ENCODE assay signal across 18 cellular contexts in the genomic region with DNA sequence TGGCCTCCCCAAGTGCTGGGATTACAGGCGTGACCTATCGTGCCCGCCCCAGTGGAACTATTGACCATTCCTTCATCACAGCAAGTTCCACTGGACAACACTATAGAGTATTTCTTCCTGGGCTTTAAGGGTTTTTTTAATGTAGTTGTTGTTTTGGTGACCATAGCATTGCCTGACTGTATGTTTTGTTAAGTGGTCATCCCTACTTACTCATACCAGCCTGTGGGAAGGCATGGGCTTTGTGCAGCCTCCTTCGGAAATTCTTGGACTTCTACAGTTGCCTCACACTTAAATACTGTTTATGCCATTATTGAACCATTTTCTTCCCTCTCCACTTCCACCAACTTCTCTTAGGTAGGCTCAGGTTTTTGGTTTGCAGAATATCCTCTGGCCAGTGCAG. TPM values are rescaled to one million over a fixed set of nuclear protein-coding genes. Genes with fewer than 3 reads are reported as not detected.
A peak's percentile ranks its signal among the peaks of the same experiment; 100 is the strongest.
DNase-seq lines count a peak whose midpoint lies in the region; ATAC-seq and TF ChIP-seq lines count a peak whose summit lies in the region.
"Had no signal": no experiment of that assay in that cellular context is flagged by ENCODE, and none has a peak within 500 bp of the region (broad histone marks: within the 10 kb centered on the region; RNA-seq: fewer than 3 reads in every experiment).

No MANE protein-coding gene starts in this region.

- CTCF ChIA-PET in activated CD4-positive, alpha-beta memory T cell treated with anti-CD3 and anti-CD28 coated beads, Interleukin-2, amount 10 ng/mL, durations not matched to agents 7 days and 5 days (lab: Charles Lee), result no interaction called here
- CTCF ChIA-PET in activated CD4-positive, alpha-beta memory T cell treated with anti-CD3 and anti-CD28 coated beads for 36 hours (lab: Charles Lee), result interaction anchor here (0.7 kb wide), 1 partner anchor 28 kb away, joined by 5 read pairs; no protein-coding TSS in a partner anchor

- H3K27ac Mint-ChIP-seq in activated CD4-positive, alpha-beta memory T cell treated with anti-CD3 and anti-CD28 coated beads, Interleukin-2, amount 10 ng/mL, durations not matched to agents 7 days and 5 days, result no peak overlapping the region
- H3K27ac Mint-ChIP-seq in activated CD4-positive, alpha-beta memory T cell treated with anti-CD3 and anti-CD28 coated beads for 36 hours, result no peak overlapping the region
- H3K27ac Mint-ChIP-seq in stimulated activated effector memory CD8-positive, alpha-beta T cell treated with anti-CD3 and anti-CD28 coated beads, Interleukin-12 subunit alpha, Interleukin-12 subunit beta, amount 100 ng/mL, for 72 hours, result peak overlapping the region; percentile 14
- no peak overlapping the region for H3K27ac Mint-ChIP-seq in activated CD4-positive, alpha-beta T cell treated with anti-CD3 and anti-CD28 coated beads, Interleukin-2, amount 10 ng/mL, durations not matched to agents 24 days and 14 days
- H3K27ac Mint-ChIP-seq: activated T-cell treated with anti-CD3 and anti-CD28 coated beads, Interleukin-2, amount 50 U/mL, for 72 hours had no signal

- DNase-seq in activated CD4-positive, alpha-beta memory T cell treated with anti-CD3 and anti-CD28 coated beads, Interleukin-2, amount 10 ng/mL, durations not matched to agents 7 days and 5 days, result peak; percentile 5
- DNase-seq in activated CD4-positive, alpha-beta memory T cell treated with anti-CD3 and anti-CD28 coated beads for 36 hours, result no peak
- DNase-seq in adipocyte (ENCODE audit: low read depth), result peak; percentile 65
- DNase-seq in foreskin fibroblast, result peak; percentile 63 to 81
- no peak for DNase-seq in stimulated activated effector memory CD8-positive, alpha-beta T cell treated with anti-CD3 and anti-CD28 coated beads, Interleukin-12 subunit alpha, Interleukin-12 subunit beta, amount 100 ng/mL, for 72 hours (ENCODE audit: low spot score in 2 of 2)
- no peak for DNase-seq in body of pancreas
- DNase-seq in activated CD4-positive, alpha-beta T cell treated with anti-CD3 and anti-CD28 coated beads, Interleukin-2, amount 10 ng/mL, durations not matched to agents 24 days and 14 days, result no peak
- no peak for DNase-seq in stimulated activated CD4-positive, alpha-beta T cell treated with anti-CD3 and anti-CD28 coated beads, Interleukin-2, amount 100 ng/mL, for 24 hours
- DNase-seq: activated T-cell treated with anti-CD3 and anti-CD28 coated beads, Interleukin-2, amount 50 U/mL, for 72 hours; cerebellar nuclear complex; DMS79 treated with DMSO at 0.1 percent for 48 hours; naive thymus-derived CD8-positive, alpha-beta T cell; NCI-H1417 treated with DMSO at 0.1 percent for 48 hours; NCI-H2171; SW 1271; tibial artery had no signal

- no peaks in the 10 kb centered on the region for H3K9me3 ChIP-seq in adipocyte (ENCODE audit: control insufficient read depth, low read length)
- no peaks in the 10 kb centered on the region for H3K9me3 ChIP-seq in body of pancreas
- H3K9me3 ChIP-seq: tibial artery had no signal

- TF ChIP-seq CTCF in foreskin fibroblast (IDR thresholded peaks at IDR 0.05; ENCODE audit: low read depth, low read length) (no peak), body of pancreas (IDR thresholded peaks at IDR 0.05) (no peak)

- H3K27ac ChIP-seq in body of pancreas, result no peak overlapping the region
- H3K27ac ChIP-seq: tibial artery had no signal

- peaks cover 61% of the 10 kb centered on the region for H3K36me3 Mint-ChIP-seq in activated CD4-positive, alpha-beta memory T cell treated with anti-CD3 and anti-CD28 coated beads, Interleukin-2, amount 10 ng/mL, durations not matched to agents 7 days and 5 days (ENCODE audit: low read depth)
- H3K36me3 Mint-ChIP-seq in activated CD4-positive, alpha-beta memory T cell treated with anti-CD3 and anti-CD28 coated beads for 36 hours, result peaks cover 43% of the 10 kb centered on the region
- H3K36me3 Mint-ChIP-seq in stimulated activated effector memory CD8-positive, alpha-beta T cell treated with anti-CD3 and anti-CD28 coated beads, Interleukin-12 subunit alpha, Interleukin-12 subunit beta, amount 100 ng/mL, for 72 hours, result peaks cover 89% of the 10 kb centered on the region
- peaks cover 35% of the 10 kb centered on the region for H3K36me3 Mint-ChIP-seq in activated CD4-positive, alpha-beta T cell treated with anti-CD3 and anti-CD28 coated beads, Interleukin-2, amount 10 ng/mL, durations not matched to agents 24 days and 14 days (ENCODE audit: low read depth)

- H3K4me1 ChIP-seq in adipocyte (ENCODE audit: control insufficient read depth, insufficient read depth, low read length) (peaks cover 4% of the 10 kb centered on the region), body of pancreas (no peaks in the 10 kb centered on the region)

- no peaks in the 10 kb centered on the region for H3K9me3 Mint-ChIP-seq in activated CD4-positive, alpha-beta memory T cell treated with anti-CD3 and anti-CD28 coated beads, Interleukin-2, amount 10 ng/mL, durations not matched to agents 7 days and 5 days
- H3K9me3 Mint-ChIP-seq in activated CD4-positive, alpha-beta memory T cell treated with anti-CD3 and anti-CD28 coated beads for 36 hours, result no peaks in the 10 kb centered on the region
- no peaks in the 10 kb centered on the region for H3K9me3 Mint-ChIP-seq in stimulated activated effector memory CD8-positive, alpha-beta T cell treated with anti-CD3 and anti-CD28 coated beads, Interleukin-12 subunit alpha, Interleukin-12 subunit beta, amount 100 ng/mL, for 72 hours
- no peaks in the 10 kb centered on the region for H3K9me3 Mint-ChIP-seq in activated CD4-positive, alpha-beta T cell treated with anti-CD3 and anti-CD28 coated beads, Interleukin-2, amount 10 ng/mL, durations not matched to agents 24 days and 14 days
- H3K9me3 Mint-ChIP-seq: activated T-cell treated with anti-CD3 and anti-CD28 coated beads, Interleukin-2, amount 50 U/mL, for 72 hours; naive thymus-derived CD8-positive, alpha-beta T cell had no signal

- H3K4me1 Mint-ChIP-seq in activated CD4-positive, alpha-beta memory T cell treated with anti-CD3 and anti-CD28 coated beads, Interleukin-2, amount 10 ng/mL, durations not matched to agents 7 days and 5 days, result no peaks in the 10 kb centered on the region
- H3K4me1 Mint-ChIP-seq in activated CD4-positive, alpha-beta memory T cell treated with anti-CD3 and anti-CD28 coated beads for 36 hours (ENCODE audit: low read depth), result no peaks in the 10 kb centered on the region
- H3K4me1 Mint-ChIP-seq in stimulated activated effector memory CD8-positive, alpha-beta T cell treated with anti-CD3 and anti-CD28 coated beads, Interleukin-12 subunit alpha, Interleukin-12 subunit beta, amount 100 ng/mL, for 72 hours, result no peaks in the 10 kb centered on the region
- H3K4me1 Mint-ChIP-seq in activated CD4-positive, alpha-beta T cell treated with anti-CD3 and anti-CD28 coated beads, Interleukin-2, amount 10 ng/mL, durations not matched to agents 24 days and 14 days, result no peaks in the 10 kb centered on the region

- ATAC-seq in stimulated activated effector memory CD8-positive, alpha-beta T cell treated with anti-CD3 and anti-CD28 coated beads, Interleukin-12 subunit alpha, Interleukin-12 subunit beta, amount 100 ng/mL, for 72 hours, result no peak
- ATAC-seq in body of pancreas, result no peak
- ATAC-seq: activated T-cell treated with anti-CD3 and anti-CD28 coated beads, Interleukin-2, amount 50 U/mL, for 72 hours; HCT116; naive thymus-derived CD8-positive, alpha-beta T cell had no signal

- no peaks in the 10 kb centered on the region for H3K27me3 ChIP-seq in adipocyte (replicated peaks; ENCODE audit: control insufficient read depth, insufficient read depth, low read length)
- no peaks in the 10 kb centered on the region for H3K27me3 ChIP-seq in body of pancreas
- H3K27me3 ChIP-seq: tibial artery had no signal

- intact Hi-C loops in activated CD4-positive, alpha-beta memory T cell treated with anti-CD3 and anti-CD28 coated beads for 36 hours (cut with micrococcal nuclease), result no loop called here
- intact Hi-C loops in body of pancreas (cut with DNase I), result no loop called here
- intact Hi-C loops in activated CD4-positive, alpha-beta T cell treated with anti-CD3 and anti-CD28 coated beads, Interleukin-2, amount 10 ng/mL, durations not matched to agents 24 days and 14 days (cut with micrococcal nuclease), result no loop called here

- H3K4me3 ChIP-seq in adipocyte (ENCODE audit: low read length) (no peak overlapping the region), foreskin fibroblast (ENCODE audit: low read depth in 1 of 2, low read length in 2 of 2) (no peak overlapping the region), body of pancreas (no peak overlapping the region)
- H3K4me3 ChIP-seq: lung, tibial artery had no signal

- H3K4me3 Mint-ChIP-seq in activated CD4-positive, alpha-beta memory T cell treated with anti-CD3 and anti-CD28 coated beads, Interleukin-2, amount 10 ng/mL, durations not matched to agents 7 days and 5 days, result no peak overlapping the region
- H3K4me3 Mint-ChIP-seq in activated CD4-positive, alpha-beta memory T cell treated with anti-CD3 and anti-CD28 coated beads for 36 hours, result no peak overlapping the region
- H3K4me3 Mint-ChIP-seq in stimulated activated effector memory CD8-positive, alpha-beta T cell treated with anti-CD3 and anti-CD28 coated beads, Interleukin-12 subunit alpha, Interleukin-12 subunit beta, amount 100 ng/mL, for 72 hours, result no peak overlapping the region
- H3K4me3 Mint-ChIP-seq in activated CD4-positive, alpha-beta T cell treated with anti-CD3 and anti-CD28 coated beads, Interleukin-2, amount 10 ng/mL, durations not matched to agents 24 days and 14 days, result no peak overlapping the region
- H3K4me3 Mint-ChIP-seq: activated T-cell treated with anti-CD3 and anti-CD28 coated beads, Interleukin-2, amount 50 U/mL, for 72 hours; naive thymus-derived CD8-positive, alpha-beta T cell had no signal

- H3K36me3 ChIP-seq in adipocyte (ENCODE audit: control insufficient read depth, insufficient read depth, low read length, severe bottlenecking) (peaks cover 69% of the 10 kb centered on the region), body of pancreas (replicated peaks in 1 of 2; ENCODE audit: insufficient read depth in 1 of 2, low read depth in 2 of 2) (peaks cover 17 to 44% of the 10 kb centered on the region in 2 donors)

- POLR2A ChIA-PET in activated CD4-positive, alpha-beta memory T cell treated with anti-CD3 and anti-CD28 coated beads, Interleukin-2, amount 10 ng/mL, durations not matched to agents 7 days and 5 days (lab: Charles Lee), result interaction anchor here (1.2 kb wide), 1 partner anchor 12 kb away, joined by 3 read pairs; no protein-coding TSS in a partner anchor
- POLR2A ChIA-PET in activated CD4-positive, alpha-beta memory T cell treated with anti-CD3 and anti-CD28 coated beads for 36 hours (lab: Charles Lee), result no interaction called here

- no peak for TF ChIP-seq POLR2A in body of pancreas (IDR thresholded peaks at IDR 0.05)

- no peak overlapping the region for H3K9ac ChIP-seq in adipocyte (ENCODE audit: low read length)

- WGBS in body of pancreas, 2 donors, result 98 to 100% methylated on average over 4 of the region's 4 CpGs

- H3K27me3 Mint-ChIP-seq in activated CD4-positive, alpha-beta memory T cell treated with anti-CD3 and anti-CD28 coated beads, Interleukin-2, amount 10 ng/mL, durations not matched to agents 7 days and 5 days, result no peaks in the 10 kb centered on the region
- H3K27me3 Mint-ChIP-seq in activated CD4-positive, alpha-beta memory T cell treated with anti-CD3 and anti-CD28 coated beads for 36 hours, result no peaks in the 10 kb centered on the region
- no peaks in the 10 kb centered on the region for H3K27me3 Mint-ChIP-seq in activated CD4-positive, alpha-beta T cell treated with anti-CD3 and anti-CD28 coated beads, Interleukin-2, amount 10 ng/mL, durations not matched to agents 24 days and 14 days
- H3K27me3 Mint-ChIP-seq: naive thymus-derived CD8-positive, alpha-beta T cell had no signal

RNA-seq across cellular contexts. Expression of a gene that starts 19.9 kb away (rescaled TPM):
- under 1 TPM; 0.20 TPM for total RNA-seq in activated CD4-positive, alpha-beta memory T cell treated with anti-CD3 and anti-CD28 coated beads, Interleukin-2, amount 10 ng/mL, durations not matched to agents 7 days and 5 days
- total RNA-seq in activated CD4-positive, alpha-beta memory T cell treated with anti-CD3 and anti-CD28 coated beads for 36 hours, result under 1 TPM; 0.10 to 0.12 TPM
- 10 to 100 TPM in 1 of 2 donors, 1 to 10 TPM in 1; 7.8 to 15.8 TPM for total RNA-seq in body of pancreas
- total RNA-seq in activated CD4-positive, alpha-beta T cell treated with anti-CD3 and anti-CD28 coated beads, Interleukin-2, amount 10 ng/mL, durations not matched to agents 24 days and 14 days, result 0.09 and 0.21 TPM in 2 replicates

RNA-seq across cellular contexts. Expression of a gene that starts 48.8 kb away (rescaled TPM):
- 10 to 100 TPM; 36.6 to 38.0 TPM for total RNA-seq in activated CD4-positive, alpha-beta memory T cell treated with anti-CD3 and anti-CD28 coated beads, Interleukin-2, amount 10 ng/mL, durations not matched to agents 7 days and 5 days
- 10 to 100 TPM; 23.8 to 24.3 TPM for total RNA-seq in activated CD4-positive, alpha-beta memory T cell treated with anti-CD3 and anti-CD28 coated beads for 36 hours
- total RNA-seq in body of pancreas, result 10 to 100 TPM; 14.3 to 20.8 TPM
- 30.0 and 30.6 TPM in 2 replicates for total RNA-seq in activated CD4-positive, alpha-beta T cell treated with anti-CD3 and anti-CD28 coated beads, Interleukin-2, amount 10 ng/mL, durations not matched to agents 24 days and 14 days

Comparison
In these comparisons a context has a peak if more than half of its experiments do, and no peak if none do; other contexts are left out.
1. DNase-seq: peak in activated CD4-positive, alpha-beta memory T cell treated with anti-CD3 and anti-CD28 coated beads, Interleukin-2, amount 10 ng/mL, durations not matched to agents 7 days and 5 days (single experiment), adipocyte (single experiment) and foreskin fibroblast (2 of 2); none in activated CD4-positive, alpha-beta memory T cell treated with anti-CD3 and anti-CD28 coated beads for 36 hours (single experiment), stimulated activated effector memory CD8-positive, alpha-beta T cell treated with anti-CD3 and anti-CD28 coated beads, Interleukin-12 subunit alpha, Interleukin-12 subunit beta, amount 100 ng/mL, for 72 hours (0 of 2), body of pancreas (0 of 4), activated CD4-positive, alpha-beta T cell treated with anti-CD3 and anti-CD28 coated beads, Interleukin-2, amount 10 ng/mL, durations not matched to agents 24 days and 14 days (single experiment) and stimulated activated CD4-positive, alpha-beta T cell treated with anti-CD3 and anti-CD28 coated beads, Interleukin-2, amount 100 ng/mL, for 24 hours (0 of 2).